In genomic region chr13:113210834-113211233, GRCh38 we compare ENCODE assay signal across 8 cellular contexts. TPM values are rescaled to one million over a fixed set of nuclear protein-coding genes. Genes with fewer than 3 reads are reported as not detected.
DNase-seq lines count a peak whose midpoint lies in the region; TF ChIP-seq lines count a peak whose summit lies in the region.

No MANE protein-coding gene starts in this region.

- H3K36me3 Mint-ChIP-seq in Caco-2 (ENCODE audit: insufficient read depth, unreplicated experiment) (peaks cover 40% of the 10 kb centered on the region), IgD-negative memory B cell (no peaks in the 10 kb centered on the region), nephron (ENCODE audit: low read depth) (peaks cover 16% of the 10 kb centered on the region)

- POLR2A ChIA-PET in Caco-2 (lab: Charles Lee) = no interaction called here

- H3K4me1 Mint-ChIP-seq in Caco-2 (ENCODE audit: low read depth, unreplicated experiment) (peaks cover 17% of the 10 kb centered on the region), IgD-negative memory B cell (peaks cover 42 to 47% (median 43%) of the 10 kb centered on the region in 3 donors), nephron (peaks cover 35% of the 10 kb centered on the region)

- CTCF ChIA-PET in Caco-2 (lab: Charles Lee) = no interaction called here

- TSS peak; percentile 49 for BruUV-seq in Caco-2 (replicated peaks; lab: Mats Ljungman, UMichigan)

- peaks cover 4% of the 10 kb centered on the region; the same call in 1 of the 2 replicates for H3K4me1 ChIP-seq in Caco-2

- H3K27me3 Mint-ChIP-seq in Caco-2 (ENCODE audit: insufficient read depth, unreplicated experiment) (no peaks in the 10 kb centered on the region), IgD-negative memory B cell (no peaks in the 10 kb centered on the region), nephron (ENCODE audit: low read depth) (no peaks in the 10 kb centered on the region)

- no peak for DNase-seq in Caco-2
- DNase-seq in astrocyte of the cerebellum (ENCODE audit: low read depth) = no peak
- DNase-seq in SKM-1 (lab: John Stamatoyannopoulos, UW; ENCODE audit: unreplicated experiment) = no peak
- no peak for DNase-seq in NCI-H1105 (lab: John Stamatoyannopoulos, UW)
- no peak for DNase-seq in middle frontal gyrus (ENCODE audit: extremely low spot score, low spot score)
- no peak for DNase-seq in SHP77 treated with DMSO at 0.1 percent for 48 hours (lab: John Stamatoyannopoulos, UW)

- in situ Hi-C loops in astrocyte of the cerebellum (cut with HindIII; ENCODE audit: low sequenced_read_pairs) = no loop called here

- H3K36me3 ChIP-seq in Caco-2 (ENCODE audit: control insufficient read depth, insufficient read depth, low read length) = peaks cover 7% of the 10 kb centered on the region; the same call in 1 of the 2 replicates

- H3K9me3 Mint-ChIP-seq in Caco-2 (ENCODE audit: unreplicated experiment) = no peaks in the 10 kb centered on the region
- H3K9me3 Mint-ChIP-seq in IgD-negative memory B cell = no peaks in the 10 kb centered on the region
- no peaks in the 10 kb centered on the region for H3K9me3 Mint-ChIP-seq in nephron

- H3K27me3 ChIP-seq in Caco-2 (replicated peaks; ENCODE audit: control insufficient read depth, insufficient read depth, low read length) = no peaks in the 10 kb centered on the region

- H3K4me3 Mint-ChIP-seq in Caco-2 (ENCODE audit: unreplicated experiment) (peak overlapping the region; percentile 74), IgD-negative memory B cell (peak overlapping the region; percentile 43 to 90 (median 74)), nephron (peak overlapping the region; percentile 79 to 91 (median 88))

- H3K4me3 ChIP-seq in Caco-2 (ENCODE audit: low read depth, low read length) (peak overlapping the region; percentile 89), astrocyte of the cerebellum (ENCODE audit: low read depth, low read length) (peak overlapping the region; percentile 92)

- no peak for TF ChIP-seq CTCF in Caco-2 (IDR thresholded peaks at IDR 0.05; ENCODE audit: insufficient read depth in 1 of 2, low read depth in 1 of 2, low read length in 1 of 2, severe bottlenecking in 1 of 2, unreplicated experiment in 1 of 2)
- TF ChIP-seq CTCF in astrocyte of the cerebellum (IDR thresholded peaks at IDR 0.05; ENCODE audit: low read depth, low read length, missing control alignments) = no peak
- no peak for TF ChIP-seq CTCF in nephron (IDR thresholded peaks at IDR 0.05; ENCODE audit: unreplicated experiment in 3 of 3)

- intact Hi-C loops in Caco-2 (cut with micrococcal nuclease; ENCODE audit: unreplicated experiment) = no loop called here

- no peaks in the 10 kb centered on the region for H3K9me3 ChIP-seq in Caco-2

- H3K27ac Mint-ChIP-seq in Caco-2 (ENCODE audit: unreplicated experiment) (no peak overlapping the region), IgD-negative memory B cell (peak overlapping the region in 2 of 3 donors; percentile 53 to 92), nephron (peak overlapping the region; percentile 49 to 81 (median 70))

RNA-seq across cellular contexts. Expression of gene CUL4A, which starts 1.4 kb away (rescaled TPM):
- 123 and 125 TPM in 2 replicates for total RNA-seq in Caco-2 (2022)
- polyA plus RNA-seq in IgD-negative memory B cell = 42.6 TPM

RNA-seq across cellular contexts. Expression of gene PCID2, which starts 2.4 kb away (rescaled TPM):
- 79.5 and 81.5 TPM in 2 replicates for total RNA-seq in Caco-2 (2022)
- 46.0 TPM for polyA plus RNA-seq in IgD-negative memory B cell

RNA-seq across cellular contexts. Expression of gene PROZ, which starts 52.4 kb away (rescaled TPM):
- total RNA-seq in Caco-2 (2022) = not detected in 2 replicates
- not detected for polyA plus RNA-seq in IgD-negative memory B cell
